In the genomic region with DNA sequence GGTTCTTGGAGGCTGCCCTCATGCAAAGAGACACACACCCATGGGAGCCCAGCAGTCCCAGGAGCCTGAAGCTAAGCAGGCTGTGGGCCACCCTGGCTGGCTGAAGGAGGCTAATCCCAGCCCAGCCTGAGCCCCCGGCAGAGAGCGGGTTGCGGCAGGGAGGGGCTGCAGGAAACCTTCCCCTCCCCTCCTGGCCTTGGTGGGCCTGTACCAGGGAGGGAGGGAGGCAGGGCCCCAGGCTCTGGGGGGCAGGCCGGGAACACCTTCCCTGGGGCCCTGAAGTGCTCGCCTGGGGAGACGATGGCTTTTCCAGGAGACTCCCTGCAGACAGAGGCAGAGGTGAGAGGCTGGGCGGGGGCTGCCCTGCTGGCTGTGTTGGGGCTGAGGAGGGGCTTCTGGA, we compare ENCODE assay signal across 24 cellular contexts. TPM values are rescaled to one million over a fixed set of nuclear protein-coding genes. Genes with fewer than 3 reads are reported as not detected.
"Had no signal": no experiment of that assay in that cellular context is flagged by ENCODE, and none has a peak within 500 bp of the region (broad histone marks: within the 10 kb centered on the region; RNA-seq: fewer than 3 reads in every experiment).

No MANE protein-coding gene starts in this region.

- H3K36me3 ChIP-seq: adrenal gland, pancreas, thyroid gland had no signal

- ATAC-seq: activated T-helper 17 cell treated with anti-CD3 and anti-CD28 coated beads, Interleukin-2, amount 50 U/mL, for 72 hours; natural killer cell treated with Interleukin-12 subunit alpha and Interleukin-12 subunit beta and Interleukin-15 and Interleukin-18, amount 100 ng/mL, for 72 hours; pancreas; psoas muscle; right cardiac atrium; stimulated activated naive CD8-positive, alpha-beta T cell treated with anti-CD3 and anti-CD28 coated beads, Interleukin-15, Interleukin-2, amounts not matched to agents 100 U/mL and 50 U/mL, for 24 hours had no signal

- H3K4me1 ChIP-seq: adrenal gland, pancreas, psoas muscle had no signal

- H3K27ac ChIP-seq: adrenal gland, hepatocyte, pancreas, psoas muscle, thyroid gland had no signal

- H3K27me3 ChIP-seq: hepatocyte, thyroid gland had no signal

- DNase-seq: activated CD4-positive, alpha-beta T cell treated with anti-CD3 and anti-CD28 coated beads, Interleukin-2, amount 50 U/mL, for 4 hours; activated CD8-positive, alpha-beta memory T cell treated with anti-CD3 and anti-CD28 coated beads for 24 hours; activated CD8-positive, alpha-beta memory T cell treated with anti-CD3 and anti-CD28 coated beads, Interleukin-2, amount 50 U/mL, for 4 hours; activated naive CD4-positive, alpha-beta T cell; activated T-cell treated with anti-CD3 and anti-CD28 coated beads, Interleukin-2, amount 50 U/mL, for 24 hours; adrenal gland; cerebellar nuclear complex; effector CD4-positive, alpha-beta T cell; foreskin melanocyte; kidney glomerular epithelial cell; pancreas; psoas muscle; stimulated activated CD4-positive, alpha-beta T cell treated with anti-CD3 and anti-CD28 coated beads, Interleukin-12 subunit alpha, Interleukin-12 subunit beta, amount 100 ng/mL, for 4 hours; stimulated activated CD4-positive, alpha-beta T cell treated with anti-CD3 and anti-CD28 coated beads, Interleukin-4, amount 100 ng/mL, for 4 hours; stimulated activated naive CD8-positive, alpha-beta T cell treated with anti-CD3 and anti-CD28 coated beads, Interleukin-15, Interleukin-2, amounts not matched to agents 100 U/mL and 50 U/mL, for 24 hours; T-helper 9 cell; thyroid gland had no signal

- H3K9me3 ChIP-seq: adrenal gland, pancreas, psoas muscle, thyroid gland had no signal

- H3K4me3 ChIP-seq: adrenal gland, hepatocyte, pancreas, psoas muscle, thyroid gland had no signal

RNA-seq across cellular contexts. Expression of a gene that starts 3.7 kb away (rescaled TPM):
- total RNA-seq: activated T-helper 17 cell treated with anti-CD3 and anti-CD28 coated beads, Interleukin-2, amount 50 U/mL, for 72 hours; natural killer cell treated with Interleukin-12 subunit alpha and Interleukin-12 subunit beta and Interleukin-15 and Interleukin-18, amount 100 ng/mL, for 72 hours; T-helper 1 cell treated with Interleukin-12 subunit alpha and Interleukin-12 subunit beta and Interleukin-4 antibody, amounts not matched to agents 30 ng/mL and 1 ng/mL, for 36 hours had no signal

RNA-seq across cellular contexts. Expression of a gene that starts 19.0 kb away (rescaled TPM):
- total RNA-seq: activated T-helper 17 cell treated with anti-CD3 and anti-CD28 coated beads, Interleukin-2, amount 50 U/mL, for 72 hours; hepatocyte; liver; natural killer cell treated with Interleukin-12 subunit alpha and Interleukin-12 subunit beta and Interleukin-15 and Interleukin-18, amount 100 ng/mL, for 72 hours; right cardiac atrium; subcutaneous adipose tissue; thyroid gland had no signal
